Comparison of ENCODE assay signal across 8 cellular contexts in genomic region chr15:56869573-56869972, GRCh38. TPM values are rescaled to one million over a fixed set of nuclear protein-coding genes. Genes with fewer than 3 reads are reported as not detected.
DNase-seq lines count a peak whose midpoint lies in the region; ATAC-seq and TF ChIP-seq lines count a peak whose summit lies in the region.

No MANE protein-coding gene starts in this region.

- no peaks in the 10 kb centered on the region for H3K9me3 ChIP-seq in neural cell (ENCODE audit: low read length)

- no peaks in the 10 kb centered on the region for H3K79me2 ChIP-seq in neural cell (replicated peaks; ENCODE audit: insufficient read depth, low read length)

- ATAC-seq in HG03139 (IDR thresholded peaks at IDR 0.05; ENCODE audit: unreplicated experiment) (no peak), GM19035 (IDR thresholded peaks at IDR 0.05; ENCODE audit: unreplicated experiment) (no peak)

- H3K9ac ChIP-seq in neural cell (ENCODE audit: low read length) = no peak overlapping the region

- TF ChIP-seq CTCF in neural cell (IDR thresholded peaks at IDR 0.05; ENCODE audit: poor library complexity, severe bottlenecking) = peak; percentile 40

- DNase-seq in activated T-cell treated with anti-CD3 and anti-CD28 coated beads for 24 hours (ENCODE audit: low read depth) (peak; percentile 14), activated T-cell treated with anti-CD3 and anti-CD28 coated beads for 4 hours (no peak), OCI-M1 (lab: John Stamatoyannopoulos, UW) (peak; percentile 79), dermis blood vessel endothelial cell (peak; percentile 58), COLO829 (ENCODE audit: low spot score) (no peak)

- H3K4me3 ChIP-seq in neural cell (ENCODE audit: low read length) = no peak overlapping the region

- no peaks in the 10 kb centered on the region for H3K27me3 ChIP-seq in neural cell (ENCODE audit: insufficient read depth, low read depth, low read length)

- peak; percentile 39 for TF ChIP-seq RAD21 in neural cell (conservative IDR thresholded peaks at IDR 0.05)

- no peaks in the 10 kb centered on the region for H3K36me3 ChIP-seq in neural cell (ENCODE audit: insufficient read depth, low read length)

- H3F3A ChIP-seq in neural cell (ENCODE audit: insufficient read depth, low read length, poor library complexity, severe bottlenecking) = no peaks in the 10 kb centered on the region

- H3K27ac ChIP-seq in neural cell (ENCODE audit: low read length) = no peak overlapping the region

- H2AFZ ChIP-seq in neural cell (ENCODE audit: low read depth, low read length) = no peak overlapping the region

- no peaks in the 10 kb centered on the region for H4K20me1 ChIP-seq in neural cell (ENCODE audit: insufficient read depth)

- no peak overlapping the region for H3K4me2 ChIP-seq in neural cell (ENCODE audit: low read length)

- H3K9me2 ChIP-seq in neural cell (ENCODE audit: insufficient read depth, low read length) = no peaks in the 10 kb centered on the region

- TF ChIP-seq EP300 in neural cell (conservative IDR thresholded peaks at IDR 0.05; ENCODE audit: poor library complexity, severe bottlenecking) = no peak

TF ChIP-seq in neural cell, 6 proteins besides CTCF, POLR2A, EP300 and RAD21:
- TF ChIP-seq SMC3 (conservative IDR thresholded peaks at IDR 0.05; ENCODE audit: poor library complexity) (peak; percentile 27), POLR2AphosphoS5 (IDR thresholded peaks at IDR 0.05) (no peak)

RNA-seq across cellular contexts. Expression of gene TCF12, which starts 48.9 kb away (rescaled TPM):
- 78.5 and 111 TPM in 2 replicates for total RNA-seq in dermis blood vessel endothelial cell
- 46.1 and 52.7 TPM in 2 replicates for polyA plus RNA-seq in neural cell
- polyA minus RNA-seq in neural cell = 143 and 173 TPM in 2 replicates

Comparison
In these comparisons a context has a peak if more than half of its experiments do, and no peak if none do; other contexts are left out.
1. DNase-seq: peak in activated T-cell treated with anti-CD3 and anti-CD28 coated beads for 24 hours (single experiment), OCI-M1 (single experiment) and dermis blood vessel endothelial cell (single experiment); none in activated T-cell treated with anti-CD3 and anti-CD28 coated beads for 4 hours (single experiment) and COLO829 (single experiment).